ENCODE assay signal across 8 cellular contexts in genomic region chr15:64635486-64635815, GRCh38.
A peak's percentile ranks its signal among the peaks of the same experiment; 100 is the strongest.
DNase-seq lines count a peak whose midpoint lies in the region; ATAC-seq and TF ChIP-seq lines count a peak whose summit lies in the region.

No MANE protein-coding gene starts in this region.

- POLR2A ChIA-PET in RWPE1 (lab: Yijun Ruan, JAX; ENCODE audit: low non-redundant PET) = no interaction called here

- CTCF ChIA-PET in RWPE1 (lab: Yijun Ruan, JAX) = interaction anchor here (0.8 to 1.7 kb wide), 2 partner anchors 18 to 165 kb away, joined by 3 to 5 read pairs; no protein-coding TSS in a partner anchor

- TF ChIP-seq CTCF in RWPE1 (conservative IDR thresholded peaks at IDR 0.05; ENCODE audit: low read depth) = no peak
- TF ChIP-seq CTCF in omental fat pad (IDR thresholded peaks at IDR 0.05) = no peak

- intact Hi-C loops in posterior vena cava (cut with DNase I) = no loop called here

- DNase-seq in RWPE1 (ENCODE audit: low spot score) (peak; percentile 42), fibroblast of gingiva (ENCODE audit: low read depth) (peak; percentile 59), omental fat pad (ENCODE audit: low spot score) (no peak), posterior vena cava (ENCODE audit: low spot score) (no peak), SHP77 (lab: John Stamatoyannopoulos, UW) (no peak), retina (no peak)

- ATAC-seq in GM21515 (IDR thresholded peaks at IDR 0.05; ENCODE audit: unreplicated experiment) (peak; percentile 6), omental fat pad (ENCODE audit: low FRiP score) (peak; percentile 96), HG02885 (IDR thresholded peaks at IDR 0.05; ENCODE audit: poor library complexity, unreplicated experiment) (no peak)

- H3K27ac ChIP-seq in RWPE1 = no peak overlapping the region

Comparison
In these comparisons a context has a peak if more than half of its experiments do, and no peak if none do; other contexts are left out.
1. DNase-seq: peak in RWPE1 (single experiment) and fibroblast of gingiva (single experiment); none in omental fat pad (single experiment), posterior vena cava (single experiment), SHP77 (0 of 2) and retina (single experiment).